In the genomic region with DNA sequence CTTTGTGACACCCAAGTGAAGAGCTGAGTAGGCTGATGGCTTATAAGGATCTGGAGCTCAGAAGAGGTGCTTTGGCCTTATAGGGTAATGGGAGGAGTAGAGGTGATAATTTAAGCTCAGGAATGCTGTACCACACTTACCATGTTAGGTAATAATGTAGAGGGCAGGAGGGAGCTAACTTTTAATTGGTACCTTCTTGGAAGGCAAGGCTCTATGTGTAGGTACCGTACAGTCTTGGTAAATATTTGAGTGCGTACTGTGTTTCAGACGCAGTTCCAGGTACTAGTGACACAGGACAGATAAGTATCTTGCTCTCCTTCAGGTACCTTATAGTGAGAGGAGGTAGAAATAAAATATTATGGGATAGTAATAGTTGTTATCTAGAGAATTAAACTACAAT, we compare ENCODE assay signal across 24 cellular contexts.
"Had no signal": no experiment of that assay in that cellular context is flagged by ENCODE, and none has a peak within 500 bp of the region (broad histone marks: within the 10 kb centered on the region; RNA-seq: fewer than 3 reads in every experiment).

No MANE protein-coding gene starts in this region.

- H3K27me3 Mint-ChIP-seq: activated CD4-positive, alpha-beta T cell treated with anti-CD3 and anti-CD28 coated beads for 36 hours; activated naive CD8-positive, alpha-beta T cell; activated T-helper 17 cell treated with anti-CD3 and anti-CD28 coated beads, Interleukin-2, amount 50 U/mL, for 72 hours; brain had no signal

- DNase-seq: activated CD4-positive, alpha-beta memory T cell treated with anti-CD3 and anti-CD28 coated beads, Interleukin-2, amount 10 ng/mL, durations not matched to agents 7 days and 5 days; activated CD4-positive, alpha-beta T cell treated with anti-CD3 and anti-CD28 coated beads for 36 hours; activated CD4-positive, alpha-beta T cell treated with anti-CD3 and anti-CD28 coated beads, Interleukin-2, amount 50 U/mL, for 1 hour; activated gamma-delta T cell; activated naive CD4-positive, alpha-beta T cell treated with anti-CD3 and anti-CD28 coated beads for 36 hours; activated T-cell treated with anti-CD3 and anti-CD28 coated beads for 4 hours; activated T-cell treated with anti-CD3 and anti-CD28 coated beads, Interleukin-2, amount 50 U/mL, for 48 hours; amygdala; cerebellar nuclear complex; MM.1S; NCI-H1105; NCI-H1436; NCI-H1694 treated with DMSO at 0.1 percent for 48 hours; NCI-H2029 treated with DMSO at 0.1 percent for 48 hours; NCI-H446; NCI-H524; PC-3; SHP77 treated with DMSO at 0.1 percent for 48 hours; T-helper 9 cell had no signal

- H3K9me3 Mint-ChIP-seq: activated CD4-positive, alpha-beta memory T cell treated with anti-CD3 and anti-CD28 coated beads, Interleukin-2, amount 10 ng/mL, durations not matched to agents 7 days and 5 days; activated naive CD4-positive, alpha-beta T cell treated with anti-CD3 and anti-CD28 coated beads for 36 hours; activated T-helper 17 cell treated with anti-CD3 and anti-CD28 coated beads, Interleukin-2, amount 50 U/mL, for 72 hours; brain; T-helper 1 cell treated with Interleukin-12 subunit alpha and Interleukin-12 subunit beta and Interleukin-4 antibody, amounts not matched to agents 30 μg/mL and 1 μg/mL, for 36 hours had no signal

- H3K27ac Mint-ChIP-seq: activated CD4-positive, alpha-beta memory T cell treated with anti-CD3 and anti-CD28 coated beads, Interleukin-2, amount 10 ng/mL, durations not matched to agents 7 days and 5 days; activated CD4-positive, alpha-beta T cell treated with anti-CD3 and anti-CD28 coated beads for 36 hours; activated naive CD4-positive, alpha-beta T cell treated with anti-CD3 and anti-CD28 coated beads for 36 hours; activated naive CD8-positive, alpha-beta T cell; activated T-helper 17 cell treated with anti-CD3 and anti-CD28 coated beads, Interleukin-2, amount 50 U/mL, for 72 hours; T-helper 1 cell treated with Interleukin-12 subunit alpha and Interleukin-12 subunit beta and Interleukin-4 antibody, amounts not matched to agents 30 μg/mL and 1 μg/mL, for 36 hours had no signal

- ATAC-seq: activated CD4-positive, alpha-beta T cell treated with anti-CD3 and anti-CD28 coated beads for 36 hours; activated T-helper 17 cell treated with anti-CD3 and anti-CD28 coated beads, Interleukin-2, amount 50 U/mL, for 72 hours; PC-3 had no signal

- H3K27ac ChIP-seq: KMS-11 had no signal

- H3K9ac ChIP-seq: KMS-11 had no signal

- H3K4me3 Mint-ChIP-seq: activated CD4-positive, alpha-beta memory T cell treated with anti-CD3 and anti-CD28 coated beads, Interleukin-2, amount 10 ng/mL, durations not matched to agents 7 days and 5 days; activated CD4-positive, alpha-beta T cell treated with anti-CD3 and anti-CD28 coated beads for 36 hours; activated naive CD4-positive, alpha-beta T cell treated with anti-CD3 and anti-CD28 coated beads for 36 hours; activated naive CD8-positive, alpha-beta T cell; activated T-helper 17 cell treated with anti-CD3 and anti-CD28 coated beads, Interleukin-2, amount 50 U/mL, for 72 hours; brain; T-helper 1 cell treated with Interleukin-12 subunit alpha and Interleukin-12 subunit beta and Interleukin-4 antibody, amounts not matched to agents 30 μg/mL and 1 μg/mL, for 36 hours had no signal

- H3K4me2 ChIP-seq: KMS-11 had no signal
